Comparison of ENCODE assay signal across 8 cellular contexts in the genomic region with DNA sequence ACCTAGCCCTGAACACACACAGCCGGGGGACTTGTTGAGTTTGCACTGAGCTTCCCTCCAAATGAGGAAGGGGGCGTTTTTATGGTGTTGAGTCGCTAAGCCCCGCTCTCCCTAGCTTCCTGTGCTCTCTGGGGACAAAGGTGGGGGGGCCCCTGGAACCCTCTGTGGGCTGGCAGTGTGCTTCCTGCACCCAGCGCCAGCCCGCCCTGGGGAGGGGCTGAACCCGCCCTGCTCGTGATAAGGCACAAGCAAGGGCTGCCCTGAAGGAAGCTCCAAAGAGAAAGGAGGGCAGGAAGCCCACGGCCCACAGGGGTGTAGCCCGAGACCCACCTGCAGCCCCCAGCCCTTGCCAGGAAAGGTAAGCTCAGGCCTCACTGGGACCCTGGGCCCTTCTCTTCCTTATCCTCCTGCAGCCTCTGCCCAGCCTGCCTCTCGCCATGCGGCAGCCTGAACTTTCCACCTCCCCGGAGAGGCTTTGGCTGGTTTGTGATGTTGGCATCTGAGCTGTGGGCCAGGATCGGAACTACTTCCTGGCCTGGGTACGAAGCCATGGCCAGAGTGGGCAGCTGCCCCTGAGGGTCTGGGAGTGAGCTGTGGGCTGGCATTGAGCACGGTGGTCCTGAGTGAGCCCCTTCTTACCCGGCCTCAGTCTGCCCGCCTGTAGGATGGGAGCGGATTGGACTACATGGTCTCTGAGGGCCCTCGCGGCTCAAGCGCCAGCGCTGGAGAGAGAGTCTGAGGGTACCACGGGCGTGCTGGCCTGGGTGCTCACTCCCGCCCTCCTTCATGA. TPM values are rescaled to one million over a fixed set of nuclear protein-coding genes. Genes with fewer than 3 reads are reported as not detected.
DNase-seq lines count a peak whose midpoint lies in the region; ATAC-seq and TF ChIP-seq lines count a peak whose summit lies in the region.

Gene FERMT3 (plus strand): TSS at position 265 of the 790 bp plus-strand sequence. CDS start 644 bp downstream, outside the sequence.

- no peak for TF ChIP-seq CTCF in GM12864 (IDR thresholded peaks at IDR 0.05; ENCODE audit: low read depth, low read length, missing control alignments)
- no peak; the same call in 1 of the 2 replicates for TF ChIP-seq CTCF in KMS-11 (conservative IDR thresholded peaks at IDR 0.05; ENCODE audit: low read depth, low read length)

- POLR2A ChIA-PET in activated CD8-positive, alpha-beta T cell treated with anti-CD3 and anti-CD28 coated beads, Interleukin-2, amount 10 ng/mL, durations not matched to agents 7 days and 5 days (lab: Charles Lee): interaction anchor here (0.6 to 9.2 kb wide), 27 partner anchors 9 to 654 kb away, joined by 3 to 162 read pairs (median 6); partner anchors contain the start of genes BAD, DNAJC4, ESRRA and FKBP2

- peak within 1 kb of the TSS; percentile 93 for H3K4me3 Mint-ChIP-seq in activated CD8-positive, alpha-beta T cell treated with anti-CD3 and anti-CD28 coated beads, Interleukin-2, amount 10 ng/mL, durations not matched to agents 7 days and 5 days

- no peaks in the 10 kb centered on the region for H3K27me3 ChIP-seq in KMS-11 (ENCODE audit: insufficient read depth, low read depth)
- no peaks in the 10 kb centered on the region for H3K27me3 ChIP-seq in rectal smooth muscle tissue (ENCODE audit: control insufficient read depth, insufficient read depth, low read length)

- H3K79me2 ChIP-seq in KMS-11 (ENCODE audit: insufficient read depth, low read depth): peaks cover 3% of the 10 kb centered on the region; the same call in 1 of the 2 replicates

- H3K27ac Mint-ChIP-seq in activated CD8-positive, alpha-beta T cell treated with anti-CD3 and anti-CD28 coated beads, Interleukin-2, amount 10 ng/mL, durations not matched to agents 7 days and 5 days: peak within 1 kb of the TSS; percentile 94

- H4K20me1 ChIP-seq in KMS-11 (ENCODE audit: insufficient read depth): 0 out of 2 replicates have a peak, but pooled peaks cover 6% of the 10 kb centered on the region

- H3K36me3 ChIP-seq in KMS-11 (ENCODE audit: insufficient read depth) (peaks cover 7% of the 10 kb centered on the region; the same call in 1 of the 2 replicates), rectal smooth muscle tissue (ENCODE audit: control insufficient read depth, insufficient read depth, low read length) (peaks cover 22% of the 10 kb centered on the region)

- peaks cover 40% of the 10 kb centered on the region for H3K4me1 ChIP-seq in KMS-11 (ENCODE audit: low read depth, poor library complexity, severe bottlenecking)
- H3K4me1 ChIP-seq in rectal smooth muscle tissue (ENCODE audit: control insufficient read depth, insufficient read depth, low read length): peaks cover 3% of the 10 kb centered on the region

- peak within 1 kb of the TSS; percentile 21; the same call in 1 of the 2 replicates for H2AFZ ChIP-seq in KMS-11 (ENCODE audit: low read depth)

- H3K4me2 ChIP-seq in KMS-11: peak within 1 kb of the TSS; percentile 84

- no peak for DNase-seq in GM12864 (ENCODE audit: low read depth)
- DNase-seq in activated CD8-positive, alpha-beta T cell treated with anti-CD3 and anti-CD28 coated beads, Interleukin-2, amount 10 ng/mL, durations not matched to agents 7 days and 5 days: peak; percentile 89

- H3K9ac ChIP-seq in KMS-11 (peak within 1 kb of the TSS; percentile 71), rectal smooth muscle tissue (ENCODE audit: low read length) (peak within 1 kb of the TSS; percentile 57)

- no peaks in the 10 kb centered on the region for H3K9me3 Mint-ChIP-seq in activated CD8-positive, alpha-beta T cell treated with anti-CD3 and anti-CD28 coated beads, Interleukin-2, amount 10 ng/mL, durations not matched to agents 7 days and 5 days (ENCODE audit: insufficient read depth)

- peaks cover 54% of the 10 kb centered on the region for H3K4me1 Mint-ChIP-seq in activated CD8-positive, alpha-beta T cell treated with anti-CD3 and anti-CD28 coated beads, Interleukin-2, amount 10 ng/mL, durations not matched to agents 7 days and 5 days (ENCODE audit: low read depth)

- peak within 1 kb of the TSS; percentile 58 for H3K27ac ChIP-seq in KMS-11
- H3K27ac ChIP-seq in rectal smooth muscle tissue (ENCODE audit: low read depth, low read length): peak within 1 kb of the TSS; percentile 79

- H3K4me3 ChIP-seq in GM12864 (ENCODE audit: low read depth, low read length) (peak within 1 kb of the TSS; percentile 77), KMS-11 (IDR thresholded peaks at IDR 0.05; ENCODE audit: insufficient read depth, low read depth, low read length) (no peak within 1 kb of the TSS), rectal smooth muscle tissue (ENCODE audit: low read length) (peak within 1 kb of the TSS; percentile 72)

- ATAC-seq in activated CD8-positive, alpha-beta T cell treated with anti-CD3 and anti-CD28 coated beads, Interleukin-2, amount 10 ng/mL, durations not matched to agents 7 days and 5 days: peak; percentile 66
- ATAC-seq in esophagus mucosa: peak; percentile 20
- no peak for ATAC-seq in HG02840 (IDR thresholded peaks at IDR 0.05; ENCODE audit: low FRiP score, unreplicated experiment)
- no peak for ATAC-seq in HG03280 (IDR thresholded peaks at IDR 0.05; ENCODE audit: unreplicated experiment)
- no peak for ATAC-seq in HG03039 (IDR thresholded peaks at IDR 0.05; ENCODE audit: unreplicated experiment)

- CTCF ChIA-PET in activated CD8-positive, alpha-beta T cell treated with anti-CD3 and anti-CD28 coated beads, Interleukin-2, amount 10 ng/mL, durations not matched to agents 7 days and 5 days (lab: Charles Lee): interaction anchor here (0.8 to 6.9 kb wide), 18 partner anchors 10 to 206 kb away, joined by 3 to 165 read pairs (median 12); partner anchors contain the start of genes BAD, CATSPERZ, DNAJC4 and ESRRA

- H3K36me3 Mint-ChIP-seq in activated CD8-positive, alpha-beta T cell treated with anti-CD3 and anti-CD28 coated beads, Interleukin-2, amount 10 ng/mL, durations not matched to agents 7 days and 5 days (ENCODE audit: low read depth): peaks cover 79% of the 10 kb centered on the region

- no peaks in the 10 kb centered on the region for H3K27me3 Mint-ChIP-seq in activated CD8-positive, alpha-beta T cell treated with anti-CD3 and anti-CD28 coated beads, Interleukin-2, amount 10 ng/mL, durations not matched to agents 7 days and 5 days (ENCODE audit: low read depth)

RNA-seq across cellular contexts. Expression of gene FERMT3, which starts in this region (rescaled TPM):
- 100 to 1,000 TPM; 261 to 281 TPM for total RNA-seq in activated CD8-positive, alpha-beta T cell treated with anti-CD3 and anti-CD28 coated beads, Interleukin-2, amount 10 ng/mL, durations not matched to agents 7 days and 5 days
- total RNA-seq in esophagus mucosa: 2.4 TPM

Comparison
In these comparisons a context has a peak if more than half of its experiments do, and no peak if none do; other contexts are left out.
1. RNA of gene FERMT3 (total RNA-seq): 261 to 281 TPM in activated CD8-positive, alpha-beta T cell treated with anti-CD3 and anti-CD28 coated beads, Interleukin-2, amount 10 ng/mL, durations not matched to agents 7 days and 5 days; 2.4 TPM in esophagus mucosa (single experiment); every median in the first group is over 10 times any median in the second.
2. ATAC-seq: peak in activated CD8-positive, alpha-beta T cell treated with anti-CD3 and anti-CD28 coated beads, Interleukin-2, amount 10 ng/mL, durations not matched to agents 7 days and 5 days (single experiment) and esophagus mucosa (single experiment); none in HG02840 (single experiment), HG03280 (single experiment) and HG03039 (single experiment).